In genomic region chr3:58680896-58681525, GRCh38 we compare ENCODE assay signal across 35 cellular contexts. TPM values are rescaled to one million over a fixed set of nuclear protein-coding genes. Genes with fewer than 3 reads are reported as not detected.
"Had no signal": no experiment of that assay in that cellular context is flagged by ENCODE, and none has a peak within 500 bp of the region (broad histone marks: within the 10 kb centered on the region; RNA-seq: fewer than 3 reads in every experiment).

No MANE protein-coding gene starts in this region.

- H3K27me3 ChIP-seq: colonic mucosa, neutrophil, pancreas, testis had no signal

- H3K36me3 ChIP-seq: colonic mucosa, esophagus muscularis mucosa, gastroesophageal sphincter, heart left ventricle, neutrophil, pancreas, tibial artery had no signal

- H3K36me3 Mint-ChIP-seq: mesothelial cell of epicardium; naive thymus-derived CD4-positive, alpha-beta T cell; stimulated activated memory B cell treated with anti-CD40 and anti-IgM and Interleukin-4, amounts not matched to agents 10 μg/mL and 1 μg/mL and 100 μg/mL, for 72 hours; type B pancreatic cell had no signal

- H3K9me3 Mint-ChIP-seq: central memory CD8-positive, alpha-beta T cell had no signal

- H3K27ac ChIP-seq: esophagus muscularis mucosa, foreskin keratinocyte, gastroesophageal sphincter, heart left ventricle, neutrophil, pancreas, testis, tibial artery had no signal

- H3K4me3 Mint-ChIP-seq: central memory CD8-positive, alpha-beta T cell; memory B cell; mesothelial cell of epicardium; naive thymus-derived CD4-positive, alpha-beta T cell; nephron progenitor cell; stimulated activated memory B cell treated with anti-CD40 and anti-IgM and Interleukin-4, amounts not matched to agents 10 μg/mL and 1 μg/mL and 100 μg/mL, for 72 hours; type B pancreatic cell had no signal

- DNase-seq: colonic mucosa; dermis blood vessel endothelial cell; effector memory CD4-positive, alpha-beta T cell; foreskin keratinocyte; heart left ventricle; hippocampal formation; kidney glomerular epithelial cell; mucosa of descending colon; naive thymus-derived CD4-positive, alpha-beta T cell; nephron progenitor cell; pancreas; retina; stimulated activated CD4-positive, alpha-beta T cell treated with anti-CD3 and anti-CD28 coated beads, Interleukin-2, amount 100 ng/mL, for 24 hours; stimulated activated CD4-positive, alpha-beta T cell treated with anti-CD3 and anti-CD28 coated beads, Interleukin-4, amount 100 ng/mL, for 4 hours; stimulated activated naive CD8-positive, alpha-beta T cell treated with anti-CD3 and anti-CD28 coated beads, Interleukin-15, Interleukin-2, amounts not matched to agents 100 U/mL and 50 U/mL, for 24 hours; substantia nigra; testis; tibial artery had no signal

- H3K4me3 ChIP-seq: colonic mucosa, esophagus muscularis mucosa, gastroesophageal sphincter, heart left ventricle, lung, mucosa of descending colon, pancreas, testis, tibial artery had no signal

- H3K27ac Mint-ChIP-seq: memory B cell; mesothelial cell of epicardium; naive thymus-derived CD4-positive, alpha-beta T cell; nephron progenitor cell; stimulated activated memory B cell treated with anti-CD40 and anti-IgM and Interleukin-4, amounts not matched to agents 10 μg/mL and 1 μg/mL and 100 μg/mL, for 72 hours; type B pancreatic cell had no signal

- H3K4me1 Mint-ChIP-seq: central memory CD8-positive, alpha-beta T cell; memory B cell; mesothelial cell of epicardium; stimulated activated memory B cell treated with anti-CD40 and anti-IgM and Interleukin-4, amounts not matched to agents 10 μg/mL and 1 μg/mL and 100 μg/mL, for 72 hours had no signal

- H3K4me1 ChIP-seq: colonic mucosa, esophagus muscularis mucosa, foreskin keratinocyte, gastroesophageal sphincter, pancreas, testis, tibial artery had no signal

- H3K9me3 ChIP-seq: colonic mucosa, mucosa of descending colon, neutrophil, pancreas, testis, tibial artery had no signal

- ATAC-seq: foreskin keratinocyte; gastroesophageal sphincter; heart left ventricle; naive thymus-derived CD4-positive, alpha-beta T cell; pancreas; sciatic nerve; stimulated activated memory B cell treated with anti-CD40 and anti-IgM and Interleukin-4, amounts not matched to agents 10 μg/mL and 1 μg/mL and 100 μg/mL, for 72 hours; stimulated activated naive CD8-positive, alpha-beta T cell treated with anti-CD3 and anti-CD28 coated beads, Interleukin-15, Interleukin-2, amounts not matched to agents 100 U/mL and 50 U/mL, for 24 hours had no signal

RNA-seq across cellular contexts. Expression of gene FAM3D, which starts 14.4 kb away (rescaled TPM):
- total RNA-seq: chondrocyte; endothelial cell of umbilical vein; epithelial cell of proximal tubule; esophagus muscularis mucosa; fibroblast of lung; foreskin keratinocyte; heart left ventricle; liver; naive thymus-derived CD4-positive, alpha-beta T cell; posterior vena cava; sciatic nerve; skeletal muscle tissue had no signal
- polyA plus RNA-seq: fibroblast of lung; foreskin keratinocyte; naive thymus-derived CD4-positive, alpha-beta T cell had no signal
